ENCODE assay signal across 8 cellular contexts in genomic region chr7:77798394-77799077, GRCh38. TPM values are rescaled to one million over a fixed set of nuclear protein-coding genes. Genes with fewer than 3 reads are reported as not detected.
DNase-seq lines count a peak whose midpoint lies in the region; ATAC-seq and TF ChIP-seq lines count a peak whose summit lies in the region.

Gene PHTF2 (plus strand): TSS chr7:77798773.
A gene with protein sequence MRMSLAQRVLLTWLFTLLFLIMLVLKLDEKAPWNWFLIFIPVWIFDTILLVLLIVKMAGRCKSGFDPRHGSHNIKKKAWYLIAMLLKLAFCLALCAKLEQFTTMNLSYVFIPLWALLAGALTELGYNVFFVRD (minus strand): TSS chr7:77798434. CDS start chr7:77794373, 4,061 bp downstream.

- TF ChIP-seq CTCF in lower lobe of right lung (IDR thresholded peaks at IDR 0.05), result peak; percentile 51

- intact Hi-C loops in lower lobe of right lung (cut with DNase I), result no loop called here

- DNase-seq in COLO829 (ENCODE audit: low spot score), result peak; percentile 98
- peak; percentile 100 for DNase-seq in HS-5 (ENCODE audit: low read depth)
- peak; percentile 92 for DNase-seq in NK-92 (lab: John Stamatoyannopoulos, UW; ENCODE audit: unreplicated experiment)
- peak; percentile 71 to 85 for DNase-seq in activated CD8-positive, alpha-beta memory T cell treated with anti-CD3 and anti-CD28 coated beads for 1 hour (ENCODE audit: extremely low read depth in 1 of 2, low read depth in 1 of 2)
- DNase-seq in effector CD4-positive, alpha-beta T cell, result peak; percentile 93
- DNase-seq in lower lobe of right lung, result peak; percentile 99
- DNase-seq in stimulated activated CD4-positive, alpha-beta T cell treated with anti-CD3 and anti-CD28 coated beads, TNF-alpha, amount 100 ng/mL, for 24 hours (ENCODE audit: low read depth in 3 of 3), result peak; percentile 87 to 95 (median 88)

- H3K27ac ChIP-seq in lower lobe of right lung, result peak within 1 kb of the TSS; percentile 86

- no peaks in the 10 kb centered on the region for H3K9me3 ChIP-seq in lower lobe of right lung

- peak; percentile 90 for ATAC-seq in GM19468 (IDR thresholded peaks at IDR 0.05; ENCODE audit: extremely low read depth, unreplicated experiment)
- ATAC-seq in lower lobe of right lung, result peak; percentile 96 to 97

- H3K4me1 ChIP-seq in lower lobe of right lung, result peaks cover 37% of the 10 kb centered on the region

- H3K27me3 ChIP-seq in lower lobe of right lung (ENCODE audit: low read depth), result no peaks in the 10 kb centered on the region

- H3K4me3 ChIP-seq in lower lobe of right lung, result peak within 1 kb of the TSS; percentile 78

- peaks cover 7% of the 10 kb centered on the region for H3K36me3 ChIP-seq in lower lobe of right lung

RNA-seq across cellular contexts. Expression of gene PHTF2, which starts in this region (rescaled TPM):
- total RNA-seq in lower lobe of right lung, result 15.2 TPM

RNA-seq across cellular contexts. Expression of the second gene that starts in this region (rescaled TPM):
- total RNA-seq in lower lobe of right lung, result 24.6 TPM

Comparison
In these comparisons a context has a peak if more than half of its experiments do, and no peak if none do; other contexts are left out.
1. Peak in every context shown above with its lines: DNase-seq, ATAC-seq, H3K4me3 ChIP-seq and H3K27ac ChIP-seq.